In genomic region chr16:68324336-68324735, GRCh38 we compare ENCODE assay signal across 25 cellular contexts.
"Had no signal": no experiment of that assay in that cellular context is flagged by ENCODE, and none has a peak within 500 bp of the region (broad histone marks: within the 10 kb centered on the region; RNA-seq: fewer than 3 reads in every experiment).

No MANE protein-coding gene starts in this region.

- H3K27ac ChIP-seq: colonic mucosa, epithelial cell of prostate, esophagus squamous epithelium, gastrocnemius medialis, heart right ventricle, left lung, lower lobe of right lung had no signal

- H3K27me3 Mint-ChIP-seq: dendritic cell treated with granulocyte-macrophage colony-stimulating factor and Interleukin-4, amounts not matched to agents 40 ng/mL and 50 ng/mL, for 4 days; effector memory CD8-positive, alpha-beta T cell; memory B cell had no signal

- H3K4me3 Mint-ChIP-seq: dendritic cell treated with granulocyte-macrophage colony-stimulating factor and Interleukin-4, amounts not matched to agents 40 ng/mL and 50 ng/mL, for 4 days; effector memory CD8-positive, alpha-beta T cell; endodermal cell; memory B cell had no signal

- H3K9me3 ChIP-seq: colonic mucosa, esophagus squamous epithelium, gastrocnemius medialis, heart right ventricle, left lung, lower lobe of right lung had no signal

- H3K4me3 ChIP-seq: colonic mucosa, esophagus squamous epithelium, gastrocnemius medialis, heart right ventricle, left lung, lower lobe of right lung had no signal

- FAIRE-seq: endometrium, islet of Langerhans, keratinocyte had no signal

- H3K27ac Mint-ChIP-seq: dendritic cell treated with granulocyte-macrophage colony-stimulating factor and Interleukin-4, amounts not matched to agents 40 ng/mL and 50 ng/mL, for 4 days; endodermal cell; memory B cell had no signal

- H3K27me3 ChIP-seq: colonic mucosa, esophagus squamous epithelium, gastrocnemius medialis, heart right ventricle, left lung had no signal

- H3K9me3 Mint-ChIP-seq: dendritic cell treated with granulocyte-macrophage colony-stimulating factor and Interleukin-4, amounts not matched to agents 40 ng/mL and 50 ng/mL, for 4 days; effector memory CD8-positive, alpha-beta T cell; endodermal cell; memory B cell had no signal

- DNase-seq: colonic mucosa; cortex of kidney; effector CD8-positive, alpha-beta T cell; effector memory CD8-positive, alpha-beta T cell; endodermal cell; erythroblast; esophagus squamous epithelium; foreskin fibroblast; foreskin melanocyte; glutamatergic neuron; heart right ventricle; hippocampal formation; left cardiac atrium; left lung; left ventricle myocardium superior; lower lobe of right lung; mesendoderm; midbrain had no signal

- ATAC-seq: effector memory CD8-positive, alpha-beta T cell; gastrocnemius medialis; heart right ventricle; left cardiac atrium; left lung; left ventricle myocardium superior; lower lobe of right lung had no signal

- H3K4me1 ChIP-seq: colonic mucosa, left lung had no signal

- H3K36me3 ChIP-seq: colonic mucosa had no signal
